1 cellular context compared by ENCODE assay signal in the genomic region with DNA sequence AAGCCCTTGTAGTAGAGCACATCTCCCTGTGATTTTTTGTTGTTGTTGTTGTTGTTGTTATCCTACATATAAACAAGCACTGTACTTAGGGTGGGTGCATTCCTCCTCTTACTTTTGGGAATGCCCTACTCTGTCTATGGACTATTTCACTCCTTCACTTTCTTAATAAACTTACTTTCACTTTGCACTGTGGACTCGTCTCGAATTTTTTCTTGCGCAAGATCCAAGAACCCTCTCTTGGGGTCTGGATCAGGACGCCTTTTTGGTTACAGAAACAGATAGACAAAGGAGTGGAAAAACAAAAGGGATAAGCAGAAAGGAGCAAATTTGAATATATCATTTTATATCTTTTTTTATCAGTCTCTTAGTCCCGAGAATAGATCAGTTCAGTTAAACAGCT.
A peak's percentile ranks its signal among the peaks of the same experiment; 100 is the strongest.
TF ChIP-seq lines count a peak whose summit lies in the region.

No MANE protein-coding gene starts in this region.

TF ChIP-seq in K562, 482 proteins besides CTCF, POLR2A, EP300 and RAD21:
- TF ChIP-seq CEBPB (tag; IDR thresholded peaks at IDR 0.05), result peak; percentile 87
- no peak for TF ChIP-seq CHD1 (IDR thresholded peaks at IDR 0.05; ENCODE audit: low read length)
- no peak for TF ChIP-seq MTA1 (IDR thresholded peaks at IDR 0.05; ENCODE audit: borderline replicate concordance)
- no peak for TF ChIP-seq CEBPG (CRISPR knock-in tag; IDR thresholded peaks at IDR 0.05)
- peak in 1 of 2 experiments; percentile 79; a peak in 2 of 4 replicates for TF ChIP-seq CEBPG (tag; conservative IDR thresholded peaks at IDR 0.05 in 1 of 2, IDR thresholded peaks at IDR 0.05 in 1 of 2)
